In the genomic region with DNA sequence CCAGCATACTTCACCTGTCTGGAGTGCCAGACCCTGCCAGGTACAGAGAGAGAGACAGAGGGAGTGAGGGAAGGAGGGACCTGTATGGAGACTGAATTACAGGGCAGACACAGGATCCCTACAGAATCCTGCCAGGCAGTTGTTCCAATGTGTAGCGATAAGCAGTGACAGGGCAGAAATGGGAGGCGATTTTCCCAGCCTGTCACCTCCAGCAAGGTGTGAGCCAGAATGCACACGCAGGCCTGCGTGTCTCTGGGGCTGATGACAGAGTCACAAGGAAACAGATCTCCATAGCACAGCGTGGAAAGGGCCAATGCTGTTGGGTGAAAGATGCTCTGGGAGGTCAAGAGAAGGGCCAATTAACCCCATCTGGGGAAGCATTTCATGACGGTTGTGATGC, we compare ENCODE assay signal across 17 cellular contexts.
DNase-seq lines count a peak whose midpoint lies in the region; ATAC-seq and TF ChIP-seq lines count a peak whose summit lies in the region.
"Had no signal": no experiment of that assay in that cellular context is flagged by ENCODE, and none has a peak within 500 bp of the region (broad histone marks: within the 10 kb centered on the region; RNA-seq: fewer than 3 reads in every experiment).

No MANE protein-coding gene starts in this region.

- intact Hi-C loops in CD4-positive, alpha-beta T cell (cut with DNase I, micrococcal nuclease): loop anchor here in 1 of 2 experiments (10.0 kb wide), 3 partner anchors 53 to 233 kb away; no protein-coding TSS in a partner anchor
- intact Hi-C loops in activated T-helper 1 cell treated with anti-CD3 and anti-CD28 coated beads, Interleukin-12 subunit alpha, Interleukin-12 subunit beta, Interleukin-2, Interleukin-4 antibody, amounts not matched to agents 30 ng/mL and 10 ng/mL and 1 ng/mL, durations not matched to agents 14 hours and 24 hours and 36 hours (cut with micrococcal nuclease): loop anchor here (2.0 to 5.0 kb wide), 6 partner anchors 15 to 210 kb away; a partner anchor contains a TSS
- intact Hi-C loops in Calu3 (cut with micrococcal nuclease; ENCODE audit: unreplicated experiment): no loop called here

- no peak overlapping the region for H3K4me3 ChIP-seq in right atrium auricular region
- H3K4me3 ChIP-seq: smooth muscle cell, tibial artery had no signal

- H3K27ac ChIP-seq in CD4-positive, alpha-beta T cell (ENCODE audit: low read depth, low read length): no peak overlapping the region
- peak overlapping the region; percentile 66 to 79 for H3K27ac ChIP-seq in right atrium auricular region
- H3K27ac ChIP-seq: 22Rv1, tibial artery had no signal

- H3K36me3 ChIP-seq in right atrium auricular region: no peaks in the 10 kb centered on the region
- H3K36me3 ChIP-seq: tibial artery had no signal

- ATAC-seq in CD4-positive, alpha-beta T cell (ENCODE audit: poor library complexity): no peak
- ATAC-seq in GM21515 (IDR thresholded peaks at IDR 0.05; ENCODE audit: unreplicated experiment): no peak

- H3K4me1 Mint-ChIP-seq in CD4-positive, alpha-beta T cell (ENCODE audit: low read depth): peaks cover 75% of the 10 kb centered on the region
- peaks cover 96% of the 10 kb centered on the region for H3K4me1 Mint-ChIP-seq in activated T-helper 1 cell treated with anti-CD3 and anti-CD28 coated beads, Interleukin-12 subunit alpha, Interleukin-12 subunit beta, Interleukin-2, Interleukin-4 antibody, amounts not matched to agents 30 ng/mL and 10 ng/mL and 1 ng/mL, durations not matched to agents 14 hours and 24 hours and 36 hours (ENCODE audit: low read depth)
- H3K4me1 Mint-ChIP-seq in Calu3 (ENCODE audit: low read depth, unreplicated experiment): peaks cover 25% of the 10 kb centered on the region

- CTCF ChIA-PET in CD4-positive, alpha-beta T cell (lab: Charles Lee): no interaction called here
- CTCF ChIA-PET in Calu3 (lab: Charles Lee): no interaction called here

- POLR2A ChIA-PET in CD4-positive, alpha-beta T cell (lab: Charles Lee): interaction anchor here (1.0 to 1.5 kb wide), 2 partner anchors 56 to 113 kb away, joined by 3 read pairs; no protein-coding TSS in a partner anchor

- H3K4me3 Mint-ChIP-seq in CD4-positive, alpha-beta T cell: no peak overlapping the region
- peak overlapping the region; percentile 78 for H3K4me3 Mint-ChIP-seq in activated T-helper 1 cell treated with anti-CD3 and anti-CD28 coated beads, Interleukin-12 subunit alpha, Interleukin-12 subunit beta, Interleukin-2, Interleukin-4 antibody, amounts not matched to agents 30 ng/mL and 10 ng/mL and 1 ng/mL, durations not matched to agents 14 hours and 24 hours and 36 hours
- H3K4me3 Mint-ChIP-seq in Calu3 (ENCODE audit: low read depth, unreplicated experiment): no peak overlapping the region

- H3K9me3 ChIP-seq in CD4-positive, alpha-beta T cell (ENCODE audit: control insufficient read depth, low read length): no peaks in the 10 kb centered on the region
- no peaks in the 10 kb centered on the region for H3K9me3 ChIP-seq in right atrium auricular region
- H3K9me3 ChIP-seq: tibial artery had no signal

- peaks cover 0 to 43% of the 10 kb centered on the region in 2 donors for H3K4me1 ChIP-seq in right atrium auricular region

- BruUV-seq in Calu3 (replicated peaks; lab: Mats Ljungman, UMichigan): no TSS peak

- H3K36me3 Mint-ChIP-seq in CD4-positive, alpha-beta T cell (ENCODE audit: low read depth): no peaks in the 10 kb centered on the region
- H3K36me3 Mint-ChIP-seq in activated T-helper 1 cell treated with anti-CD3 and anti-CD28 coated beads, Interleukin-12 subunit alpha, Interleukin-12 subunit beta, Interleukin-2, Interleukin-4 antibody, amounts not matched to agents 30 ng/mL and 10 ng/mL and 1 ng/mL, durations not matched to agents 14 hours and 24 hours and 36 hours (ENCODE audit: low read depth): peaks cover 12% of the 10 kb centered on the region
- H3K36me3 Mint-ChIP-seq in Calu3 (ENCODE audit: insufficient read depth, unreplicated experiment): no peaks in the 10 kb centered on the region
- H3K36me3 Mint-ChIP-seq: naive B cell had no signal

- H3K9me3 Mint-ChIP-seq in CD4-positive, alpha-beta T cell: no peaks in the 10 kb centered on the region
- no peaks in the 10 kb centered on the region for H3K9me3 Mint-ChIP-seq in activated T-helper 1 cell treated with anti-CD3 and anti-CD28 coated beads, Interleukin-12 subunit alpha, Interleukin-12 subunit beta, Interleukin-2, Interleukin-4 antibody, amounts not matched to agents 30 ng/mL and 10 ng/mL and 1 ng/mL, durations not matched to agents 14 hours and 24 hours and 36 hours
- no peaks in the 10 kb centered on the region for H3K9me3 Mint-ChIP-seq in Calu3 (ENCODE audit: low read depth, unreplicated experiment)

- no peaks in the 10 kb centered on the region for H3K27me3 Mint-ChIP-seq in CD4-positive, alpha-beta T cell
- no peaks in the 10 kb centered on the region for H3K27me3 Mint-ChIP-seq in activated T-helper 1 cell treated with anti-CD3 and anti-CD28 coated beads, Interleukin-12 subunit alpha, Interleukin-12 subunit beta, Interleukin-2, Interleukin-4 antibody, amounts not matched to agents 30 ng/mL and 10 ng/mL and 1 ng/mL, durations not matched to agents 14 hours and 24 hours and 36 hours (ENCODE audit: insufficient read depth)
- no peaks in the 10 kb centered on the region for H3K27me3 Mint-ChIP-seq in Calu3 (ENCODE audit: unreplicated experiment)
- H3K27me3 Mint-ChIP-seq: naive B cell had no signal

- peak overlapping the region; percentile 90 for H3K27ac Mint-ChIP-seq in CD4-positive, alpha-beta T cell
- H3K27ac Mint-ChIP-seq in activated T-helper 1 cell treated with anti-CD3 and anti-CD28 coated beads, Interleukin-12 subunit alpha, Interleukin-12 subunit beta, Interleukin-2, Interleukin-4 antibody, amounts not matched to agents 30 ng/mL and 10 ng/mL and 1 ng/mL, durations not matched to agents 14 hours and 24 hours and 36 hours: peak overlapping the region; percentile 89
- H3K27ac Mint-ChIP-seq in Calu3 (ENCODE audit: unreplicated experiment): no peak overlapping the region

- no peak for TF ChIP-seq CTCF in CD4-positive, alpha-beta T cell (IDR thresholded peaks at IDR 0.05)
- no peak for TF ChIP-seq CTCF in right atrium auricular region (IDR thresholded peaks at IDR 0.05)
- no peak for TF ChIP-seq CTCF in Calu3 (IDR thresholded peaks at IDR 0.05; ENCODE audit: unreplicated experiment)

- H3K27me3 ChIP-seq in CD4-positive, alpha-beta T cell (ENCODE audit: control insufficient read depth, insufficient read depth, low read length): no peaks in the 10 kb centered on the region
- H3K27me3 ChIP-seq in right atrium auricular region: no peaks in the 10 kb centered on the region
- H3K27me3 ChIP-seq: tibial artery had no signal

- DNase-seq in NK-92 treated with Interleukin-12 subunit alpha and Interleukin-12 subunit beta, amount 100 ng/mL, for 24 hours (lab: John Stamatoyannopoulos, UW): peak; percentile 21
- DNase-seq in NK-92 (lab: John Stamatoyannopoulos, UW; ENCODE audit: unreplicated experiment) (no peak), right atrium auricular region (ENCODE audit: low spot score) (no peak), Calu3 (no peak), SW 1271 (lab: John Stamatoyannopoulos, UW) (no peak)
- no peak for DNase-seq in CD4-positive, alpha-beta T cell
- DNase-seq in activated T-helper 1 cell treated with anti-CD3 and anti-CD28 coated beads, Interleukin-12 subunit alpha, Interleukin-12 subunit beta, Interleukin-2, Interleukin-4 antibody, amounts not matched to agents 30 ng/mL and 10 ng/mL and 1 ng/mL, durations not matched to agents 14 hours and 24 hours and 36 hours (ENCODE audit: low spot score): no peak
- DNase-seq: activated naive CD4-positive, alpha-beta T cell; erythroblast; naive B cell; NCI-H2029 treated with DMSO at 0.1 percent for 48 hours; NCI-H510A; posterior cingulate gyrus had no signal
